8 cellular contexts compared by ENCODE assay signal in genomic region chr20:47353697-47354387, GRCh38. TPM values are rescaled to one million over a fixed set of nuclear protein-coding genes. Genes with fewer than 3 reads are reported as not detected.
DNase-seq lines count a peak whose midpoint lies in the region; ATAC-seq, FAIRE-seq and TF ChIP-seq lines count a peak whose summit lies in the region.

No MANE protein-coding gene starts in this region.

- no peaks in the 10 kb centered on the region for H3K36me3 Mint-ChIP-seq in type B pancreatic cell

- peak overlapping the region; percentile 37 for H3K4me3 ChIP-seq in HL-60 (replicated peaks; ENCODE audit: insufficient read depth, low read length)
- H3K4me3 ChIP-seq in adrenal gland = peak overlapping the region in 2 of 4 donors; percentile 3 to 49
- H3K4me3 ChIP-seq in urinary bladder (ENCODE audit: low read depth, low read length) = no peak overlapping the region

- H3K27ac Mint-ChIP-seq in type B pancreatic cell = no peak overlapping the region

- peak; percentile 23 for FAIRE-seq in A204.1 (lab: Jason Lieb, UNC)

- no peak for TF ChIP-seq CTCF in HL-60 (IDR thresholded peaks at IDR 0.05; ENCODE audit: insufficient read depth, low read length)
- TF ChIP-seq CTCF in adrenal gland (IDR thresholded peaks at IDR 0.05) = no peak
- TF ChIP-seq CTCF in type B pancreatic cell (conservative IDR thresholded peaks at IDR 0.05) = no peak

- peaks cover 50% of the 10 kb centered on the region for H3K4me1 Mint-ChIP-seq in type B pancreatic cell (ENCODE audit: unreplicated experiment)

- no peaks in the 10 kb centered on the region for H3K36me3 ChIP-seq in adrenal gland (replicated peaks in 1 of 2)
- H3K36me3 ChIP-seq in urinary bladder (ENCODE audit: insufficient read depth) = no peaks in the 10 kb centered on the region

- H3K27ac ChIP-seq in HL-60 (replicated peaks) (peak overlapping the region; percentile 100), adrenal gland (peak overlapping the region; percentile 95 to 99 (median 98)), urinary bladder (ENCODE audit: low read depth) (peak overlapping the region; percentile 89)

- H3K27me3 ChIP-seq in HL-60 (ENCODE audit: insufficient read depth, poor library complexity, severe bottlenecking) = no peaks in the 10 kb centered on the region
- no peaks in the 10 kb centered on the region for H3K27me3 ChIP-seq in adrenal gland

- peak in 1 of 2 donors; percentile 54 for TF ChIP-seq POLR2A in adrenal gland (IDR thresholded peaks at IDR 0.05)

- intact Hi-C loops in adrenal gland (cut with DNase I) = no loop called here

- H3K27me3 Mint-ChIP-seq in type B pancreatic cell = no peaks in the 10 kb centered on the region

- 38 to 45% (median 42%) methylated on average over 6 of the region's 6 CpGs for WGBS in adrenal gland, 4 donors
- 47% methylated on average over 6 of the region's 6 CpGs for WGBS in urinary bladder

- DNase-seq in HL-60 (ENCODE audit: low read depth in 1 of 2, low spot score in 1 of 2) (peak in 1 of 2 experiments; percentile 49), adrenal gland (peak in 1 of 7 donors; percentile 28), left kidney (ENCODE audit: low read depth, low spot score) (peak; percentile 38), type B pancreatic cell (ENCODE audit: extremely low spot score, unreplicated experiment) (no peak)
- DNase-seq in activated effector memory CD4-positive, alpha-beta T cell treated with Interleukin-2 at 50 U/mL for 16 hours = no peak

- no peak for ATAC-seq in HG02885 (IDR thresholded peaks at IDR 0.05; ENCODE audit: poor library complexity, unreplicated experiment)

- no peak overlapping the region for H3K4me3 Mint-ChIP-seq in type B pancreatic cell

- no peaks in the 10 kb centered on the region for H3K9me3 Mint-ChIP-seq in type B pancreatic cell

- H3K9me3 ChIP-seq in adrenal gland (replicated peaks in 1 of 3) = no peaks in the 10 kb centered on the region

- H3K4me1 ChIP-seq in adrenal gland (replicated peaks in 1 of 2) = peaks cover 96 to 100% of the 10 kb centered on the region in 2 donors
- peaks cover under 1% of the 10 kb centered on the region for H3K4me1 ChIP-seq in urinary bladder (ENCODE audit: insufficient read depth)

RNA-seq across cellular contexts. Expression of gene ZMYND8, which starts 2.7 kb away (rescaled TPM):
- total RNA-seq in adrenal gland (100 to 1,000 TPM in 2 of 8 donors, 10 to 100 TPM in 6; 58.4 to 116 (median 70.5) TPM), urinary bladder (29.0 TPM), type B pancreatic cell (ENCODE audit: low replicate concordance) (38.9 and 58.9 TPM in 2 replicates)
- polyA plus RNA-seq in adrenal gland (10 to 100 TPM; 37.0 to 83.9 (median 64.1) TPM), urinary bladder (15.6 TPM)
